ENCODE assay signal across 8 cellular contexts in the genomic region with DNA sequence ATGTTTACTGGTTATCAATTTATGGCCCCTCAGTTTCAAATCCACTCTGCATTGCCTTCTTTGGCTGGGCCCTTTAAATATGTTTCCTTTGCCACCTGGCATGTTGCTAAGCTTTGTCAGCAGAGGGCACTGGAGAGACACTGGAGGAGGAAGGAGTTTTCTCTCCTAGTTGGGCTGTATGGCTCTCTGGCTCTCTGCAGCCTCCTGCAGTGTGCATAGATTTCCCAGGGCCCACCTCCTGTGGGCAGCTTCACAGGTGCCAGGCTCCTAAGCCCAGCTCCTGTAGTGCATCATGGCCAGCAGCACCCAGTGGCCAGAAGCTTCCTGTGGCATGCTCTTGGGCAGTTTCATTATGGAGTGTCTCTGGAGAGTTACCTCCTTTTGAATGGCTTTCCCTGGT. TPM values are rescaled to one million over a fixed set of nuclear protein-coding genes. Genes with fewer than 3 reads are reported as not detected.
DNase-seq lines count a peak whose midpoint lies in the region; ATAC-seq, FAIRE-seq and TF ChIP-seq lines count a peak whose summit lies in the region.

No MANE protein-coding gene starts in this region.

- H3K79me2 ChIP-seq in DND-41 (ENCODE audit: insufficient read depth, low read length), result no peaks in the 10 kb centered on the region

- POLR2A ChIA-PET in activated CD4-positive, alpha-beta memory T cell treated with anti-CD3 and anti-CD28 coated beads for 36 hours (lab: Charles Lee), result no interaction called here

- H3K36me3 Mint-ChIP-seq in activated CD4-positive, alpha-beta memory T cell treated with anti-CD3 and anti-CD28 coated beads for 36 hours, result no peaks in the 10 kb centered on the region

- no peak overlapping the region for H3K4me2 ChIP-seq in DND-41 (ENCODE audit: insufficient read depth, low read length)

- H2AFZ ChIP-seq in DND-41 (ENCODE audit: low read depth, low read length), result no peak overlapping the region

- intact Hi-C loops in activated CD4-positive, alpha-beta memory T cell treated with anti-CD3 and anti-CD28 coated beads for 36 hours (cut with micrococcal nuclease), result loop anchor here (1.0 to 5.0 kb wide), 3 partner anchors 101 to 786 kb away; a partner anchor contains a TSS
- intact Hi-C loops in head of caudate nucleus (cut with DNase I), result loop anchor here (10.0 kb wide), 1 partner anchor 704 kb away; no protein-coding TSS in a partner anchor

- H3K9me3 ChIP-seq in DND-41 (ENCODE audit: insufficient read depth, low read length, severe bottlenecking), result no peaks in the 10 kb centered on the region
- H3K9me3 ChIP-seq in small intestine (ENCODE audit: control insufficient read depth, low read depth), result no peaks in the 10 kb centered on the region

- DNase-seq in DND-41, result peak; percentile 55
- DNase-seq in HL-60 (ENCODE audit: low read depth in 1 of 2, low spot score in 1 of 2), result peak in 1 of 2 experiments; percentile 69
- peak; percentile 54 for DNase-seq in NCI-H526 treated with DMSO at 0.1 percent for 48 hours (lab: John Stamatoyannopoulos, UW)
- peak; percentile 57 for DNase-seq in activated CD4-positive, alpha-beta memory T cell treated with anti-CD3 and anti-CD28 coated beads for 36 hours
- peak in 38 of 42 donors; percentile 30 to 81 (median 64) for DNase-seq in head of caudate nucleus
- peak; percentile 71 for DNase-seq in small intestine
- no peak for DNase-seq in NCI-H1048 (lab: John Stamatoyannopoulos, UW)

- H3K27ac ChIP-seq in DND-41 (ENCODE audit: low read length) (no peak overlapping the region), HL-60 (replicated peaks) (no peak overlapping the region), small intestine (ENCODE audit: low read depth in 1 of 2, low read length in 1 of 2) (no peak overlapping the region)

- H3K4me3 Mint-ChIP-seq in activated CD4-positive, alpha-beta memory T cell treated with anti-CD3 and anti-CD28 coated beads for 36 hours, result no peak overlapping the region

- no peak overlapping the region for H3K27ac Mint-ChIP-seq in activated CD4-positive, alpha-beta memory T cell treated with anti-CD3 and anti-CD28 coated beads for 36 hours

- no peaks in the 10 kb centered on the region for H3K9me3 Mint-ChIP-seq in activated CD4-positive, alpha-beta memory T cell treated with anti-CD3 and anti-CD28 coated beads for 36 hours

- H3K27me3 ChIP-seq in DND-41 (ENCODE audit: insufficient read depth, low read length, poor library complexity) (no peaks in the 10 kb centered on the region), HL-60 (ENCODE audit: insufficient read depth, poor library complexity, severe bottlenecking) (no peaks in the 10 kb centered on the region), small intestine (ENCODE audit: control insufficient read depth in 2 of 2, insufficient read depth in 2 of 2, low read length in 2 of 2) (no peaks in the 10 kb centered on the region)

- H3K4me3 ChIP-seq in DND-41 (ENCODE audit: low read depth in 1 of 2, low read length in 2 of 2) (no peak overlapping the region), HL-60 (replicated peaks; ENCODE audit: insufficient read depth, low read length) (no peak overlapping the region), small intestine (ENCODE audit: low read depth in 1 of 2, low read length in 2 of 2) (no peak overlapping the region)

- H3K27me3 Mint-ChIP-seq in activated CD4-positive, alpha-beta memory T cell treated with anti-CD3 and anti-CD28 coated beads for 36 hours, result no peaks in the 10 kb centered on the region

- no peaks in the 10 kb centered on the region for H3K4me1 ChIP-seq in DND-41 (ENCODE audit: insufficient read depth, low read length)
- peaks cover 0 to 3% of the 10 kb centered on the region in 2 donors for H3K4me1 ChIP-seq in small intestine (ENCODE audit: control insufficient read depth in 2 of 2, insufficient read depth in 1 of 2, low read depth in 1 of 2, low read length in 1 of 2)

- ATAC-seq in DND-41 (ENCODE audit: insufficient read depth, low read depth) (peak; percentile 83), GM19467 (IDR thresholded peaks at IDR 0.05; ENCODE audit: unreplicated experiment) (peak; percentile 47)

- CTCF ChIA-PET in activated CD4-positive, alpha-beta memory T cell treated with anti-CD3 and anti-CD28 coated beads for 36 hours (lab: Charles Lee), result interaction anchor here (0.9 to 3.0 kb wide), 13 partner anchors 9 to 711 kb away, joined by 3 to 34 read pairs (median 3); a partner anchor contains a TSS

- no peaks in the 10 kb centered on the region for H3K36me3 ChIP-seq in DND-41 (ENCODE audit: insufficient read depth, low read length)
- H3K36me3 ChIP-seq in small intestine (ENCODE audit: control insufficient read depth in 2 of 2, insufficient read depth in 2 of 2, low read length in 2 of 2), result no peaks in the 10 kb centered on the region

- no peak overlapping the region for H3K9ac ChIP-seq in DND-41 (ENCODE audit: low read depth, low read length)

- H4K20me1 ChIP-seq in DND-41 (ENCODE audit: insufficient read depth, low read length), result no peaks in the 10 kb centered on the region

- FAIRE-seq in small intestine (lab: Jason Lieb, UNC), result no peak

- H3K4me1 Mint-ChIP-seq in activated CD4-positive, alpha-beta memory T cell treated with anti-CD3 and anti-CD28 coated beads for 36 hours (ENCODE audit: low read depth), result peaks cover 20% of the 10 kb centered on the region

- TF ChIP-seq CTCF in DND-41 (IDR thresholded peaks at IDR 0.05; ENCODE audit: borderline replicate concordance, extremely low read depth, low read length, poor library complexity, severe bottlenecking), result peak; percentile 83
- TF ChIP-seq CTCF in HL-60 (IDR thresholded peaks at IDR 0.05; ENCODE audit: insufficient read depth, low read length), result peak; percentile 72

RNA-seq across cellular contexts. Expression of a gene that starts 23.3 kb away (rescaled TPM):
- total RNA-seq in activated CD4-positive, alpha-beta memory T cell treated with anti-CD3 and anti-CD28 coated beads for 36 hours, result under 1 TPM; 0.07 TPM
- polyA plus RNA-seq in small intestine, result under 1 TPM in 1 of 3 donors, not detected in 2; 0.10 TPM
